ENCODE assay signal across 13 cellular contexts in genomic region chr11:66988741-66989140, GRCh38. TPM values are rescaled to one million over a fixed set of nuclear protein-coding genes. Genes with fewer than 3 reads are reported as not detected.
DNase-seq lines count a peak whose midpoint lies in the region; ATAC-seq and TF ChIP-seq lines count a peak whose summit lies in the region.
"Not testable (repeated sequence)": the region's sequence is repeated elsewhere in the genome, so short reads cannot be mapped to it uniquely, and the experiment has no call there.
"Had no signal": no experiment of that assay in that cellular context is flagged by ENCODE, and none has a peak within 500 bp of the region (broad histone marks: within the 10 kb centered on the region; RNA-seq: fewer than 3 reads in every experiment).

No MANE protein-coding gene starts in this region.

- CTCF ChIA-PET in RWPE1 (lab: Yijun Ruan, JAX): not testable (repeated sequence)

- POLR2A ChIA-PET in RWPE1 (lab: Yijun Ruan, JAX; ENCODE audit: low non-redundant PET): not testable (repeated sequence)

- DNase-seq in RWPE1 (ENCODE audit: low spot score): not testable (repeated sequence)
- DNase-seq in Right ventricle myocardium inferior (ENCODE audit: missing footprints): peak; percentile 14

- peak overlapping the region; percentile 85; the same call in 1 of the 2 replicates for H3K27ac ChIP-seq in RWPE1

- ATAC-seq in Right ventricle myocardium inferior: not testable (repeated sequence)

- intact Hi-C loops in Right ventricle myocardium inferior (cut with DNase I): not testable (repeated sequence)

- not testable (repeated sequence) for TF ChIP-seq CTCF in RWPE1 (conservative IDR thresholded peaks at IDR 0.05; ENCODE audit: low read depth)

RNA-seq across cellular contexts. Expression of gene C11orf86, which starts 13.6 kb away (rescaled TPM):
- not detected for total RNA-seq in Right ventricle myocardium inferior
- total RNA-seq: A172; A673; B cell; Caco-2; Calu3; CD4-positive, alpha-beta memory T cell; CD4-positive, alpha-beta T cell; CD4-positive, CD25-positive, alpha-beta regulatory T cell; CD8-positive, alpha-beta memory T cell; CD8-positive, alpha-beta T cell; Daoy had no signal

RNA-seq across cellular contexts. Expression of gene PC, which starts 30.6 kb away (rescaled TPM):
- total RNA-seq in Right ventricle myocardium inferior: 7.5 TPM

RNA-seq across cellular contexts. Expression of gene SYT12, which starts 34.2 kb away (rescaled TPM):
- total RNA-seq in Right ventricle myocardium inferior: 0.32 TPM
- total RNA-seq: A172; B cell; CD4-positive, alpha-beta memory T cell; CD4-positive, alpha-beta T cell; CD4-positive, CD25-positive, alpha-beta regulatory T cell; CD8-positive, alpha-beta memory T cell; CD8-positive, alpha-beta T cell had no signal
